Comparison of ENCODE assay signal across 8 cellular contexts in the genomic region with DNA sequence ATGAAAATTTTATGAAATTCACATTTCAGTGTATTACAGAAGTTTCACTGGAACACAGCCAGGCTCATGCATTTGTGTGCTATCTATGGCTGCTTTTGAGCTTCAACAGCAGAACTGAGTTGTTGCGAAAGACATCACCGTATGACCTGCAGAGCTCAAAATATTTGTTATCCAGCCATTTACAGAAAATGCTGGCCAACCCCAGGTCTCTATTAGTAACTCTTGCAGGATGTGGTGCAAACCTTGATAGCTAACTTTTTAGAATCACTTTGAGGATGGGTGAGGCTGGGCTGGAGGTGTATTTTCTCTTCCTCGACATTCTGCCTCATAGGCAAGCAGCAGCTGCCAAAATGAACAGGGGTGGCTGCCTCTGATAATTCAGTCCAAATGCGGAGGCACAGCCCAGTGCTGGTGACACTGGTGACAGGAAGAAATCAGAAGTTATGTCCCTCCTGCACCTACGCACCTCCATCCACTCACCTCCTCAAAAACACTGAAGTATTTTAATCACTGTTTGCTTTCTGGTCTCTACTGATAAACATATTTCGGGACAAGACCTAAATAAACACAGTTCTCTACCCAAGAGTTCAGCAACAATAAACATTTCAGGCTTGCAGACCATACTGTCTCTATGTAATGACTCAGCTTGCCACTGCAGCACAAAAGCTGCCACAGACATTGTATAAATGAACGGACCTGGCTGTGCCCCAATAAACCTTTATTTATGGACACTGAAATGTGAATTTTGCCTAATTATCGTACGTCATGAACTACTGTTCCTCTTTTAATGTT. TPM values are rescaled to one million over a fixed set of nuclear protein-coding genes. Genes with fewer than 3 reads are reported as not detected.
DNase-seq lines count a peak whose midpoint lies in the region; ATAC-seq and TF ChIP-seq lines count a peak whose summit lies in the region.

No MANE protein-coding gene starts in this region.

- peak overlapping the region; percentile 80 for H3K9ac ChIP-seq in SK-N-SH

- no peak for TF ChIP-seq RAD21 in SK-N-SH (IDR thresholded peaks at IDR 0.05; ENCODE audit: low read length)

- peaks cover 36 to 61% of the 10 kb centered on the region in 2 experiments for H3K4me1 ChIP-seq in SK-N-SH (ENCODE audit: control insufficient read depth in 1 of 2, insufficient read depth in 2 of 2, low read depth in 1 of 2, low read length in 1 of 2)

- CTCF ChIA-PET in SK-N-SH (lab: Yijun Ruan, JAX): no interaction called here

- TF ChIP-seq CTCF in SK-N-SH (IDR thresholded peaks at IDR 0.05): no peak
- no peak for TF ChIP-seq CTCF in foreskin fibroblast (IDR thresholded peaks at IDR 0.05; ENCODE audit: low read depth, low read length)

- no peak for TF ChIP-seq POLR2A in GM18505 (IDR thresholded peaks at IDR 0.05; ENCODE audit: borderline replicate concordance, extremely low read depth, insufficient read depth, insufficient read length)

- no peak overlapping the region for H2AFZ ChIP-seq in SK-N-SH (ENCODE audit: low read depth)

- peak overlapping the region in 1 of 2 experiments; percentile 50; a peak in 3 of 4 replicates for H3K4me3 ChIP-seq in SK-N-SH (ENCODE audit: low read depth in 2 of 2, low read length in 1 of 2)
- H3K4me3 ChIP-seq in foreskin fibroblast (ENCODE audit: low read depth in 1 of 2, low read length in 2 of 2): peak overlapping the region in 1 of 2 donors; percentile 9
- H3K4me3 ChIP-seq in skeletal muscle cell (ENCODE audit: low read depth, low read length): no peak overlapping the region

- DNase-seq in NCI-H2029 (lab: John Stamatoyannopoulos, UW): peak; percentile 9
- no peak for DNase-seq in NCI-H2029 treated with DMSO at 0.1 percent for 48 hours (lab: John Stamatoyannopoulos, UW)
- DNase-seq in SK-N-SH: no peak
- peak; percentile 62 to 77 for DNase-seq in foreskin fibroblast
- DNase-seq in skeletal muscle cell (ENCODE audit: low read depth): peak; percentile 65
- DNase-seq in T-helper 1 cell: no peak
- DNase-seq in iPS-NIHi7 (ENCODE audit: extremely low spot score): no peak

- H3K79me2 ChIP-seq in SK-N-SH (ENCODE audit: insufficient read depth): peaks cover 85% of the 10 kb centered on the region

- peak overlapping the region; percentile 75 for H3K4me2 ChIP-seq in SK-N-SH

- no peaks in the 10 kb centered on the region for H3K27me3 ChIP-seq in SK-N-SH (ENCODE audit: insufficient read depth)

- no peak for ATAC-seq in GM18505 (IDR thresholded peaks at IDR 0.05; ENCODE audit: unreplicated experiment)

- POLR2A ChIA-PET in SK-N-SH (lab: Yijun Ruan, JAX): no interaction called here

- no peaks in the 10 kb centered on the region for H3K9me2 ChIP-seq in SK-N-SH

- WGBS in SK-N-SH (ENCODE audit: low lambda C conversion rate): 45% methylated on average over 9 of the region's 9 CpGs

- peaks cover 0 to 7% of the 10 kb centered on the region in 2 experiments for H3K36me3 ChIP-seq in SK-N-SH (replicated peaks in 1 of 2; ENCODE audit: control insufficient read depth in 1 of 2, insufficient read depth in 2 of 2, low read length in 1 of 2)

- H3K27ac ChIP-seq in SK-N-SH (ENCODE audit: low read depth in 2 of 2, low read length in 1 of 2): peak overlapping the region; percentile 75 to 99

- H3F3A ChIP-seq in SK-N-SH (replicated peaks; ENCODE audit: insufficient read depth): peaks cover 45% of the 10 kb centered on the region

- H3K9me3 ChIP-seq in SK-N-SH: no peaks in the 10 kb centered on the region

- no peaks in the 10 kb centered on the region for H4K20me1 ChIP-seq in SK-N-SH (ENCODE audit: insufficient read depth)

- peak in 1 of 2 experiments; percentile 34; a peak in 1 of 4 replicates for TF ChIP-seq EP300 in SK-N-SH (IDR thresholded peaks at IDR 0.05; ENCODE audit: borderline replicate concordance in 1 of 2, low read depth in 1 of 2, low read length in 1 of 2)

TF ChIP-seq in SK-N-SH, 30 proteins besides CTCF, POLR2A, EP300 and RAD21:
- TF ChIP-seq JUND (IDR thresholded peaks at IDR 0.05): peak; percentile 34
- TF ChIP-seq NFIC (IDR thresholded peaks at IDR 0.05; ENCODE audit: borderline replicate concordance): peak; percentile 49; the same call in 1 of the 2 replicates
- peak; percentile 38; the same call in 1 of the 2 replicates for TF ChIP-seq TCF12 (IDR thresholded peaks at IDR 0.05)
- TF ChIP-seq, protein P1, sequence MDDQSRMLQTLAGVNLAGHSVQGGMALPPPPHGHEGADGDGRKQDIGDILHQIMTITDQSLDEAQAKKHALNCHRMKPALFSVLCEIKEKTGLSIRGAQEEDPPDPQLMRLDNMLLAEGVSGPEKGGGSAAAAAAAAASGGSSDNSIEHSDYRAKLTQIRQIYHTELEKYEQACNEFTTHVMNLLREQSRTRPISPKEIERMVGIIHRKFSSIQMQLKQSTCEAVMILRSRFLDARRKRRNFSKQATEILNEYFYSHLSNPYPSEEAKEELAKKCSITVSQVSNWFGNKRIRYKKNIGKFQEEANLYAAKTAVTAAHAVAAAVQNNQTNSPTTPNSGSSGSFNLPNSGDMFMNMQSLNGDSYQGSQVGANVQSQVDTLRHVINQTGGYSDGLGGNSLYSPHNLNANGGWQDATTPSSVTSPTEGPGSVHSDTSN (IDR thresholded peaks at IDR 0.05): peak; percentile 31; the same call in 1 of the 2 replicates
- no peak for TF ChIP-seq MEF2A (IDR thresholded peaks at IDR 0.05; ENCODE audit: borderline replicate concordance, low read depth)
- TF ChIP-seq FOSL2 (IDR thresholded peaks at IDR 0.05; ENCODE audit: borderline replicate concordance, low read depth): peak; percentile 63

RNA-seq across cellular contexts. Expression of a gene that starts 28.5 kb away (rescaled TPM):
- 24.0 and 33.4 TPM in 2 replicates for polyA plus RNA-seq in SK-N-SH (2012; rRNA removed)
- polyA plus RNA-seq in SK-N-SH (2012; cell fraction: cytosol; rRNA removed): 29.4 and 31.9 TPM in 2 replicates
- 55.1 and 63.8 TPM in 2 replicates for polyA plus RNA-seq in SK-N-SH (2012; cell fraction: nucleus; rRNA removed)

Comparison
In these comparisons a context has a peak if more than half of its experiments do, and no peak if none do; other contexts are left out.
1. DNase-seq: peak in NCI-H2029 (single experiment), foreskin fibroblast (2 of 2) and skeletal muscle cell (single experiment); none in NCI-H2029 treated with DMSO at 0.1 percent for 48 hours (single experiment), SK-N-SH (single experiment), T-helper 1 cell (0 of 5) and iPS-NIHi7 (single experiment).